13 cellular contexts compared by ENCODE assay signal in the genomic region with DNA sequence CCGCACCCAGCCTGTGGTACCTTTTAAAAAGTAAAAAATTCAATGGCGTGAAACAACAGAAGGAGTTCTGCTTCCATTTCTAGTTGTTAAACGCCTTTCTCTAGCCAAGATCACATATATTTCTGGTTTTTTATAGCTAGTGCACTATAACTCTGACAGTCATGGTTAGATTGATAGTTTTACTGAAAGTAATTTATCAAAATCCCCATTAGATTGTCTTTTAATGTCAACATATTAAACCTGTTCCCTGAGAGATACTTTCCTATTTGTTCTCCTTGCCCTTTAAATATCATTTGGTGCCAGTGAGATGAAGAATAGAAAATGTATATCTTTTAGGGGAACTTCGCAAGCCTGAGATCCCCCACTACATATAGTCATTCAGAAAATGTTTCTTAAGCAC. TPM values are rescaled to one million over a fixed set of nuclear protein-coding genes. Genes with fewer than 3 reads are reported as not detected.
DNase-seq lines count a peak whose midpoint lies in the region; ATAC-seq and TF ChIP-seq lines count a peak whose summit lies in the region.
"Had no signal": no experiment of that assay in that cellular context is flagged by ENCODE, and none has a peak within 500 bp of the region (broad histone marks: within the 10 kb centered on the region; RNA-seq: fewer than 3 reads in every experiment).

No MANE protein-coding gene starts in this region.

- no peak for TF ChIP-seq POLR2A in testis (IDR thresholded peaks at IDR 0.05)

- no peaks in the 10 kb centered on the region for H3K9me3 Mint-ChIP-seq in activated CD4-positive, alpha-beta memory T cell treated with anti-CD3 and anti-CD28 coated beads, Interleukin-2, amount 10 ng/mL, durations not matched to agents 7 days and 5 days
- no peaks in the 10 kb centered on the region for H3K9me3 Mint-ChIP-seq in naive thymus-derived CD8-positive, alpha-beta T cell

- H3K27me3 Mint-ChIP-seq in activated CD4-positive, alpha-beta memory T cell treated with anti-CD3 and anti-CD28 coated beads, Interleukin-2, amount 10 ng/mL, durations not matched to agents 7 days and 5 days: no peaks in the 10 kb centered on the region
- H3K27me3 Mint-ChIP-seq in naive thymus-derived CD8-positive, alpha-beta T cell: no peaks in the 10 kb centered on the region

- 94 to 96% methylated on average over 4 of the region's 4 CpGs for WGBS in testis, 2 donors

- DNase-seq in GM12865 (ENCODE audit: low read depth) (peak; percentile 47), testis (no peak), NOMO-1 (lab: John Stamatoyannopoulos, UW; ENCODE audit: unreplicated experiment in 2 of 2) (no peak), A172 (ENCODE audit: low spot score) (no peak)
- no peak for DNase-seq in activated CD4-positive, alpha-beta memory T cell treated with anti-CD3 and anti-CD28 coated beads, Interleukin-2, amount 10 ng/mL, durations not matched to agents 7 days and 5 days
- no peak for DNase-seq in naive thymus-derived CD8-positive, alpha-beta T cell
- no peak for DNase-seq in stimulated activated CD4-positive, alpha-beta T cell treated with anti-CD3 and anti-CD28 coated beads, Interleukin-2, amount 100 ng/mL, for 24 hours
- DNase-seq: foreskin keratinocyte; NCI-H1417; NCI-H774; stimulated activated CD4-positive, alpha-beta T cell treated with anti-CD3 and anti-CD28 coated beads, Interleukin-12 subunit alpha, Interleukin-12 subunit beta, amount 100 ng/mL, for 4 hours had no signal

- POLR2A ChIA-PET in activated CD4-positive, alpha-beta memory T cell treated with anti-CD3 and anti-CD28 coated beads, Interleukin-2, amount 10 ng/mL, durations not matched to agents 7 days and 5 days (lab: Charles Lee): interaction anchor here (7.7 to 28.4 kb wide), 3 partner anchors 1 to 39 kb away, joined by 96 to 997 read pairs (median 997); a partner anchor contains a TSS
- POLR2A ChIA-PET in naive thymus-derived CD8-positive, alpha-beta T cell (lab: Charles Lee): interaction anchor here (0.7 to 15.9 kb wide), 8 partner anchors 4 to 340 kb away, joined by 3 to 384 read pairs (median 4); a partner anchor contains a TSS

- TF ChIP-seq CTCF in 22Rv1 (IDR thresholded peaks at IDR 0.05): no peak
- TF ChIP-seq CTCF in GM12865 (IDR thresholded peaks at IDR 0.05; ENCODE audit: insufficient read depth, low read depth, low read length, missing control alignments): no peak
- TF ChIP-seq CTCF in testis (IDR thresholded peaks at IDR 0.05): no peak

- H3K36me3 ChIP-seq in testis (ENCODE audit: low read depth, missing control alignments): no peaks in the 10 kb centered on the region

- H3K36me3 Mint-ChIP-seq in activated CD4-positive, alpha-beta memory T cell treated with anti-CD3 and anti-CD28 coated beads, Interleukin-2, amount 10 ng/mL, durations not matched to agents 7 days and 5 days (ENCODE audit: low read depth): peaks cover 61% of the 10 kb centered on the region
- peaks cover 5 to 46% (median 30%) of the 10 kb centered on the region in 3 donors for H3K36me3 Mint-ChIP-seq in naive thymus-derived CD8-positive, alpha-beta T cell

- no peaks in the 10 kb centered on the region for H3K9me3 ChIP-seq in testis

- H3K27me3 ChIP-seq in testis: no peaks in the 10 kb centered on the region
- H3K27me3 ChIP-seq: foreskin keratinocyte had no signal

- H3K27ac Mint-ChIP-seq in activated CD4-positive, alpha-beta memory T cell treated with anti-CD3 and anti-CD28 coated beads, Interleukin-2, amount 10 ng/mL, durations not matched to agents 7 days and 5 days: peak overlapping the region; percentile 99
- peak overlapping the region; percentile 97 to 100 (median 99) for H3K27ac Mint-ChIP-seq in naive thymus-derived CD8-positive, alpha-beta T cell

- CTCF ChIA-PET in activated CD4-positive, alpha-beta memory T cell treated with anti-CD3 and anti-CD28 coated beads, Interleukin-2, amount 10 ng/mL, durations not matched to agents 7 days and 5 days (lab: Charles Lee): interaction anchor here (0.9 to 1.5 kb wide), 5 partner anchors 24 to 228 kb away, joined by 3 to 10 read pairs (median 3); no protein-coding TSS in a partner anchor

- H3K4me1 ChIP-seq in testis: peaks cover 27% of the 10 kb centered on the region

- H3K4me3 Mint-ChIP-seq in activated CD4-positive, alpha-beta memory T cell treated with anti-CD3 and anti-CD28 coated beads, Interleukin-2, amount 10 ng/mL, durations not matched to agents 7 days and 5 days: peak overlapping the region; percentile 70
- H3K4me3 Mint-ChIP-seq in naive thymus-derived CD8-positive, alpha-beta T cell: peak overlapping the region; percentile 76 to 97 (median 85)

- H3K27ac ChIP-seq in 22Rv1: 0 out of 2 replicates have a peak overlapping the region, but pooled peaks have one; percentile 79
- peak overlapping the region in 1 of 2 donors; percentile 22 for H3K27ac ChIP-seq in testis
- H3K27ac ChIP-seq: C4-2B, foreskin keratinocyte had no signal

- H3K4me1 Mint-ChIP-seq in activated CD4-positive, alpha-beta memory T cell treated with anti-CD3 and anti-CD28 coated beads, Interleukin-2, amount 10 ng/mL, durations not matched to agents 7 days and 5 days: peaks cover 93% of the 10 kb centered on the region
- peaks cover 39 to 99% (median 88%) of the 10 kb centered on the region in 4 donors for H3K4me1 Mint-ChIP-seq in naive thymus-derived CD8-positive, alpha-beta T cell

- H3K4me3 ChIP-seq in GM12865 (ENCODE audit: low read depth, low read length) (peak overlapping the region; percentile 47), testis (no peak overlapping the region)

- no peak for ATAC-seq in naive thymus-derived CD8-positive, alpha-beta T cell

- intact Hi-C loops in testis (cut with DNase I; ENCODE audit: low total_unique reads): no loop called here

RNA-seq across cellular contexts. Expression of a gene that starts 7.3 kb away (rescaled TPM):
- total RNA-seq in activated CD4-positive, alpha-beta memory T cell treated with anti-CD3 and anti-CD28 coated beads, Interleukin-2, amount 10 ng/mL, durations not matched to agents 7 days and 5 days: 100 to 1,000 TPM; 172 to 173 TPM
- 100 to 1,000 TPM; 154 to 160 TPM for total RNA-seq in naive thymus-derived CD8-positive, alpha-beta T cell
- 100 to 1,000 TPM; 297 to 506 (median 298) TPM for polyA plus RNA-seq in naive thymus-derived CD8-positive, alpha-beta T cell
- 10 to 100 TPM; 23.0 to 27.1 TPM for total RNA-seq in testis
- polyA plus RNA-seq in testis (ENCODE audit: insufficient read depth, low read depth, low replicate concordance): 44.3 TPM
- 10.3 and 11.9 TPM in 2 replicates for total RNA-seq in A172 (2014; rRNA removed; shearing (Covaris generic))

Comparison
In these comparisons a context has a peak if more than half of its experiments do, and no peak if none do; other contexts are left out.
1. RNA of a gene that starts 7.3 kb away (total RNA-seq): 172 to 173 TPM in activated CD4-positive, alpha-beta memory T cell treated with anti-CD3 and anti-CD28 coated beads, Interleukin-2, amount 10 ng/mL, durations not matched to agents 7 days and 5 days and 154 to 160 TPM in naive thymus-derived CD8-positive, alpha-beta T cell; 23.0 to 27.1 TPM in testis and 10.3 to 11.9 TPM in A172; every median in the first group is over 4 times any median in the second.